Comparison of ENCODE assay signal across 8 cellular contexts in the genomic region with DNA sequence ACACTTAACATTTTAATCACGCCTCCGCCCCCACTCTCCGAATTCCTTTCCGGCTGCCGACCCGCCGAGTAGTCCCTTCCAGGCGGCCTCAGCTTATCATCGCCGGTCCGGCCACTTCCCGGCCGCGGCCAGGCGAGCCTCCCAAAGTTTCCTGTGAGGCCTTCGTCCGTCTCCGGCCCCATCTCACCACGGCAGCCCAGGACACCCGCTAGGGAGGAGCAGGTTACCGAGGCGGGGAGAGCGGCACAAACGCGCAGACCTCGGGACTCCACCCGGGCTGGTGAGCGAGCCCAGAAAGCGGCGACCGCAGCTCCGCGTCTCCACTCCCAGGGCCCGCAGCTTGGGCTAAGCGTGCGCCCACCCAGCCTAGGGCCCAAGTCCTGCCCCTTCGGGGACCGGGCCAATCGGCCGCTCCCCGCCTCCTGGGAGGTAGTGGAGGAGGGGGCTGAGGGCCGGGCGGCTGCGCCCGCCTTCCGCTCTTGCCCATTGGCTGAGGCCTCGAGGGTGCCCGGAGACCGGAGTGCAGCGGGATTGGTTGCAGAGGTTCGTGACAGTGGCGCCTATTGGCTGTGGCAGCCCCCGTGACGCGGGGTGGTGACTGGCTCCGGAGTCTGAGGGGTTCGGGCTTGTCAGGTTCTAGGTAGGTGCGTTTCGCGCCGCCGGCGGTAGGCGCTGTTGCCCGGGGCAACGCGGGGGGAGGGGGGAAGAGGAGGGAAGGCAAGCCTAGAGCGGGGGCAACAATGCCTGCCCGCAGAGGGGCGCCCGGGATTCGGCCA.
DNase-seq lines count a peak whose midpoint lies in the region; ATAC-seq and TF ChIP-seq lines count a peak whose summit lies in the region.

No MANE protein-coding gene starts in this region.

- H3K4me3 ChIP-seq in RWPE2 (ENCODE audit: severe bottlenecking): peak overlapping the region; percentile 58

- no peaks in the 10 kb centered on the region for H3K9me3 Mint-ChIP-seq in nephron progenitor cell
- no peaks in the 10 kb centered on the region for H3K9me3 Mint-ChIP-seq in stimulated activated naive CD8-positive, alpha-beta T cell treated with anti-CD3 and anti-CD28 coated beads, Interleukin-15, amount 100 ng/mL, for 72 hours

- H3K4me1 ChIP-seq in RWPE2 (ENCODE audit: insufficient read depth, poor library complexity, severe bottlenecking): peaks cover 31% of the 10 kb centered on the region

- DNase-seq in ELR (ENCODE audit: low read depth): peak; percentile 99
- DNase-seq in GOT3 (lab: John Stamatoyannopoulos, UW): peak; percentile 99
- DNase-seq in RWPE2 (ENCODE audit: low spot score): peak; percentile 100
- peak; percentile 96 for DNase-seq in activated gamma-delta T cell (lab: John Stamatoyannopoulos, UW)
- peak; percentile 98 for DNase-seq in fibroblast of the conjunctiva (ENCODE audit: low read depth)
- DNase-seq in nephron progenitor cell: peak; percentile 96
- peak; percentile 97 to 98 for DNase-seq in stimulated activated naive CD8-positive, alpha-beta T cell treated with anti-CD3 and anti-CD28 coated beads, Interleukin-15, amount 100 ng/mL, for 72 hours

- peak overlapping the region; percentile 99 for H3K27ac Mint-ChIP-seq in nephron progenitor cell
- H3K27ac Mint-ChIP-seq in stimulated activated naive CD8-positive, alpha-beta T cell treated with anti-CD3 and anti-CD28 coated beads, Interleukin-15, amount 100 ng/mL, for 72 hours: peak overlapping the region; percentile 99

- H3K4me3 Mint-ChIP-seq in nephron progenitor cell: peak overlapping the region; percentile 94
- H3K4me3 Mint-ChIP-seq in stimulated activated naive CD8-positive, alpha-beta T cell treated with anti-CD3 and anti-CD28 coated beads, Interleukin-15, amount 100 ng/mL, for 72 hours: peak overlapping the region; percentile 85 to 90

- H3K27me3 Mint-ChIP-seq in nephron progenitor cell (ENCODE audit: low read depth, poor library complexity): peaks cover 3% of the 10 kb centered on the region
- peaks cover 15% of the 10 kb centered on the region for H3K27me3 Mint-ChIP-seq in stimulated activated naive CD8-positive, alpha-beta T cell treated with anti-CD3 and anti-CD28 coated beads, Interleukin-15, amount 100 ng/mL, for 72 hours

- H3K4me1 Mint-ChIP-seq in nephron progenitor cell: peaks cover 24% of the 10 kb centered on the region
- peaks cover 29% of the 10 kb centered on the region for H3K4me1 Mint-ChIP-seq in stimulated activated naive CD8-positive, alpha-beta T cell treated with anti-CD3 and anti-CD28 coated beads, Interleukin-15, amount 100 ng/mL, for 72 hours

- no peaks in the 10 kb centered on the region for H3K36me3 Mint-ChIP-seq in nephron progenitor cell (ENCODE audit: low read depth)

- H3K27ac ChIP-seq in RWPE2 (ENCODE audit: poor library complexity, severe bottlenecking): peak overlapping the region; percentile 91

- H3K36me3 ChIP-seq in RWPE2 (ENCODE audit: low read depth): 0 out of 2 replicates have a peak, but pooled peaks cover 3% of the 10 kb centered on the region

- H3K27me3 ChIP-seq in RWPE2 (ENCODE audit: insufficient read depth, poor library complexity, severe bottlenecking): no peaks in the 10 kb centered on the region

- peak; percentile 89 for ATAC-seq in RWPE2 (ENCODE audit: low read depth)
- peak; percentile 97 for ATAC-seq in stimulated activated naive CD8-positive, alpha-beta T cell treated with anti-CD3 and anti-CD28 coated beads, Interleukin-15, amount 100 ng/mL, for 72 hours

- TF ChIP-seq CTCF in LNCAP (IDR thresholded peaks at IDR 0.05) (peak; percentile 36), RWPE2 (IDR thresholded peaks at IDR 0.05; ENCODE audit: poor library complexity, severe bottlenecking) (peak; percentile 63), nephron progenitor cell (IDR thresholded peaks at IDR 0.05) (no peak)

- H3K9me3 ChIP-seq in RWPE2 (ENCODE audit: severe bottlenecking): no peaks in the 10 kb centered on the region

Comparison
In these comparisons a context has a peak if more than half of its experiments do, and no peak if none do; other contexts are left out.
1. Peak in every context shown above with its lines: DNase-seq, ATAC-seq, H3K4me3 ChIP-seq and H3K27ac ChIP-seq.